Comparison of ENCODE assay signal across 9 cellular contexts in genomic region chr21:33901421-33902288, GRCh38. TPM values are rescaled to one million over a fixed set of nuclear protein-coding genes. Genes with fewer than 3 reads are reported as not detected.
DNase-seq lines count a peak whose midpoint lies in the region; ATAC-seq and TF ChIP-seq lines count a peak whose summit lies in the region.
"Had no signal": no experiment of that assay in that cellular context is flagged by ENCODE, and none has a peak within 500 bp of the region (broad histone marks: within the 10 kb centered on the region; RNA-seq: fewer than 3 reads in every experiment).

No MANE protein-coding gene starts in this region.

- H3K4me2 ChIP-seq in PC-9, result no peak overlapping the region

- TF ChIP-seq CTCF in CD14-positive monocyte (IDR thresholded peaks at IDR 0.05) (peak; percentile 24), GM13976 (IDR thresholded peaks at IDR 0.05; ENCODE audit: borderline replicate concordance, control extremely low read depth, extremely low read depth, insufficient read depth, missing control alignments) (peak; percentile 26), PC-9 (conservative IDR thresholded peaks at IDR 0.05) (peak; percentile 51)

- H3K27ac ChIP-seq in PC-9, result no peak overlapping the region

- H3K36me3 Mint-ChIP-seq in CD14-positive monocyte, result peaks cover 54 to 68% of the 10 kb centered on the region in 2 donors

- no peaks in the 10 kb centered on the region for H3K9me3 ChIP-seq in PC-9 (ENCODE audit: insufficient read depth, low read depth)

- peak overlapping the region in 2 of 7 donors; percentile 53 to 54 for H3K27ac Mint-ChIP-seq in CD14-positive monocyte
- H3K27ac Mint-ChIP-seq: T-cell had no signal

- DNase-seq in CD14-positive monocyte (ENCODE audit: low spot score) (no peak), GM13976 (ENCODE audit: low spot score) (no peak), PC-9 (peak in 1 of 2 experiments; percentile 21), dermis microvascular lymphatic vessel endothelial cell (ENCODE audit: low read depth in 2 of 2) (peak; percentile 39 to 72), myocyte (ENCODE audit: low read depth) (peak; percentile 50), HPDE6-E6E7 (ENCODE audit: extremely low spot score) (no peak)

- no peaks in the 10 kb centered on the region for H3K79me2 ChIP-seq in PC-9 (ENCODE audit: low read depth)

- no peak overlapping the region for H2AFZ ChIP-seq in PC-9

- in situ Hi-C loops in GM13976 (cut with MboI; ENCODE audit: low sequenced_read_pairs, unreplicated experiment), result loop anchor here (25.0 kb wide), 1 partner anchor 711 kb away; the partner anchor contains the start of gene RCAN1

- H3K4me1 Mint-ChIP-seq in CD14-positive monocyte, result no peaks in the 10 kb centered on the region

- H3F3A ChIP-seq in PC-9 (ENCODE audit: insufficient read depth, low read depth), result 0 out of 2 replicates have a peak, but pooled peaks cover 4% of the 10 kb centered on the region

- BruUV-seq in PC-9 (replicated peaks; lab: Mats Ljungman, UMichigan), result no TSS peak

- H3K4me3 ChIP-seq in PC-9, result no peak overlapping the region

- no peaks in the 10 kb centered on the region for H3K4me1 ChIP-seq in PC-9 (replicated peaks; ENCODE audit: insufficient read depth)

- no peak for ATAC-seq in HG02981 (IDR thresholded peaks at IDR 0.05; ENCODE audit: unreplicated experiment)
- no peak for ATAC-seq in GM21786 (IDR thresholded peaks at IDR 0.05; ENCODE audit: unreplicated experiment)

- no peak overlapping the region for H3K4me3 Mint-ChIP-seq in CD14-positive monocyte
- H3K4me3 Mint-ChIP-seq: T-cell had no signal

- intact Hi-C loops in CD14-positive monocyte (cut with micrococcal nuclease) (no loop called here), PC-9 (cut with micrococcal nuclease; ENCODE audit: unreplicated experiment) (no loop called here)

- CTCF ChIA-PET in PC-9 (lab: Charles Lee), result no interaction called here

- no peaks in the 10 kb centered on the region for H3K9me2 ChIP-seq in PC-9 (ENCODE audit: insufficient read depth)

- H3K9me3 Mint-ChIP-seq in CD14-positive monocyte, result no peaks in the 10 kb centered on the region
- H3K9me3 Mint-ChIP-seq: T-cell had no signal

- peaks cover 0 to 2% (median 0%) of the 10 kb centered on the region in 3 donors for H3K27me3 Mint-ChIP-seq in CD14-positive monocyte (ENCODE audit: low read depth in 3 of 3)
- H3K27me3 Mint-ChIP-seq: T-cell had no signal

- no peaks in the 10 kb centered on the region for H3K27me3 ChIP-seq in PC-9 (ENCODE audit: insufficient read depth, low read depth)

- no peaks in the 10 kb centered on the region for H4K20me1 ChIP-seq in PC-9 (ENCODE audit: insufficient read depth)

- H3K36me3 ChIP-seq in PC-9 (ENCODE audit: low read depth), result no peaks in the 10 kb centered on the region

- POLR2A ChIA-PET in PC-9 (lab: Charles Lee; ENCODE audit: unreplicated experiment), result no interaction called here

RNA-seq across cellular contexts. Expression of gene ATP5PO, which starts 13.9 kb away (rescaled TPM):
- 100 to 1,000 TPM; 393 to 397 TPM for polyA plus RNA-seq in CD14-positive monocyte
- total RNA-seq in PC-9 (2021), result 134 and 136 TPM in 2 replicates
- total RNA-seq in dermis microvascular lymphatic vessel endothelial cell, result 132 and 180 TPM in 2 replicates
- 198 and 272 TPM in 2 replicates for total RNA-seq in myocyte
- polyA plus RNA-seq in myocyte (2012), result 170 TPM

Comparison
In these comparisons a context has a peak if more than half of its experiments do, and no peak if none do; other contexts are left out.
1. DNase-seq: peak in dermis microvascular lymphatic vessel endothelial cell (2 of 2) and myocyte (single experiment); none in CD14-positive monocyte (single experiment), GM13976 (single experiment) and HPDE6-E6E7 (single experiment).
2. Peak in every context shown above with its lines, with median percentiles within 50 percentile points of each other: CTCF ChIP-seq.